12 cellular contexts compared by ENCODE assay signal in the genomic region with DNA sequence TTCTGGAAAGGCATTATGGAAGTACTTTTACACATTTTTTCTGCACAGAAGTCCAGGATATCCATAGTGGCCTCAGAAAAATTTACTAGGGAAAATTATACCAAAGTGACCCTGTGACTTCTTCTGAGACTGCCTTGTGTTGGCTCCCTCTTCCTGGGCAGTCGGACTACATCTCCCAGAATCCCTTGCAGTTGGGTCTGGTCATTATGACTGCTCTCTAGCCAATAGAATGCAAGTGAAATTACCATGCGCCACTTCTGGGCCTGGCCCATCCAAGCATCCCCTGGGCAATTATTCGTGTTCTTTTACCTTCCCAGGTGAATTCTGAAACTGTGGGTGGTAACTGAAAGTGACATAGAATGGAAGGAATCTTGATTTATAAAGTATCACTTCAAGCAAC.
DNase-seq lines count a peak whose midpoint lies in the region; ATAC-seq and TF ChIP-seq lines count a peak whose summit lies in the region.
"Had no signal": no experiment of that assay in that cellular context is flagged by ENCODE, and none has a peak within 500 bp of the region (broad histone marks: within the 10 kb centered on the region; RNA-seq: fewer than 3 reads in every experiment).

No MANE protein-coding gene starts in this region.

- H3K27ac Mint-ChIP-seq in activated CD8-positive, alpha-beta T cell treated with anti-CD3 and anti-CD28 coated beads for 36 hours, result no peak overlapping the region
- no peak overlapping the region for H3K27ac Mint-ChIP-seq in activated CD8-positive, alpha-beta T cell treated with anti-CD3 and anti-CD28 coated beads, Interleukin-2, amount 10 ng/mL, durations not matched to agents 7 days and 5 days
- H3K27ac Mint-ChIP-seq in T-cell, result no peak overlapping the region
- H3K27ac Mint-ChIP-seq: activated naive CD8-positive, alpha-beta T cell treated with anti-CD3 and anti-CD28 coated beads for 36 hours had no signal

- H3K27ac ChIP-seq in thyroid gland, result no peak overlapping the region
- H3K27ac ChIP-seq: ovary had no signal

- no peak overlapping the region for H3K4me3 Mint-ChIP-seq in activated CD8-positive, alpha-beta T cell treated with anti-CD3 and anti-CD28 coated beads for 36 hours
- no peak overlapping the region for H3K4me3 Mint-ChIP-seq in activated CD8-positive, alpha-beta T cell treated with anti-CD3 and anti-CD28 coated beads, Interleukin-2, amount 10 ng/mL, durations not matched to agents 7 days and 5 days
- H3K4me3 Mint-ChIP-seq in T-cell, result no peak overlapping the region
- H3K4me3 Mint-ChIP-seq: activated naive CD8-positive, alpha-beta T cell treated with anti-CD3 and anti-CD28 coated beads for 36 hours had no signal

- H3K36me3 ChIP-seq in thyroid gland, result no peaks in the 10 kb centered on the region
- H3K36me3 ChIP-seq: ovary had no signal

- H3K27me3 Mint-ChIP-seq in activated CD8-positive, alpha-beta T cell treated with anti-CD3 and anti-CD28 coated beads for 36 hours, result no peaks in the 10 kb centered on the region
- no peaks in the 10 kb centered on the region for H3K27me3 Mint-ChIP-seq in activated CD8-positive, alpha-beta T cell treated with anti-CD3 and anti-CD28 coated beads, Interleukin-2, amount 10 ng/mL, durations not matched to agents 7 days and 5 days (ENCODE audit: low read depth)
- H3K27me3 Mint-ChIP-seq in T-cell, result peaks cover 0 to 8% of the 10 kb centered on the region in 2 donors
- H3K27me3 Mint-ChIP-seq: activated naive CD8-positive, alpha-beta T cell treated with anti-CD3 and anti-CD28 coated beads for 36 hours had no signal

- CTCF ChIA-PET in activated CD8-positive, alpha-beta T cell treated with anti-CD3 and anti-CD28 coated beads for 36 hours (lab: Charles Lee), result no interaction called here
- CTCF ChIA-PET in activated CD8-positive, alpha-beta T cell treated with anti-CD3 and anti-CD28 coated beads, Interleukin-2, amount 10 ng/mL, durations not matched to agents 7 days and 5 days (lab: Charles Lee), result no interaction called here
- CTCF ChIA-PET in T-cell (lab: Charles Lee), result no interaction called here

- ATAC-seq in activated CD8-positive, alpha-beta T cell treated with anti-CD3 and anti-CD28 coated beads for 36 hours, result no peak
- no peak for ATAC-seq in activated CD8-positive, alpha-beta T cell treated with anti-CD3 and anti-CD28 coated beads, Interleukin-2, amount 10 ng/mL, durations not matched to agents 7 days and 5 days
- ATAC-seq in HG03095 (IDR thresholded peaks at IDR 0.05; ENCODE audit: unreplicated experiment) (peak; percentile 62), T-cell (replicated peaks in 1 of 4) (no peak)

- intact Hi-C loops in activated CD8-positive, alpha-beta T cell treated with anti-CD3 and anti-CD28 coated beads for 36 hours (cut with micrococcal nuclease), result no loop called here
- intact Hi-C loops in thyroid gland (cut with DNase I), result no loop called here

- peak; percentile 7 for DNase-seq in activated CD8-positive, alpha-beta T cell treated with anti-CD3 and anti-CD28 coated beads for 36 hours
- DNase-seq in activated CD8-positive, alpha-beta T cell treated with anti-CD3 and anti-CD28 coated beads, Interleukin-2, amount 10 ng/mL, durations not matched to agents 7 days and 5 days, result no peak
- peak; percentile 14 for DNase-seq in SW480 (ENCODE audit: low spot score)
- DNase-seq in thyroid gland, result peak; percentile 3 to 5
- DNase-seq in NCI-H2196 (lab: John Stamatoyannopoulos, UW; ENCODE audit: unreplicated experiment), result no peak
- DNase-seq in NCI-H446 treated with DMSO at 0.1 percent for 48 hours (lab: John Stamatoyannopoulos, UW), result no peak
- no peak for DNase-seq in T-cell
- DNase-seq: activated naive CD8-positive, alpha-beta T cell treated with anti-CD3 and anti-CD28 coated beads for 36 hours; AML-193; NCI-H2081 treated with DMSO at 0.1 percent for 48 hours; ovary had no signal

- H3K4me1 ChIP-seq in thyroid gland, result peaks cover 0 to 8% of the 10 kb centered on the region in 2 donors

- POLR2A ChIA-PET in activated CD8-positive, alpha-beta T cell treated with anti-CD3 and anti-CD28 coated beads for 36 hours (lab: Charles Lee), result no interaction called here
- POLR2A ChIA-PET in activated CD8-positive, alpha-beta T cell treated with anti-CD3 and anti-CD28 coated beads, Interleukin-2, amount 10 ng/mL, durations not matched to agents 7 days and 5 days (lab: Charles Lee), result no interaction called here
- POLR2A ChIA-PET in T-cell (lab: Charles Lee), result no interaction called here

- H3K4me3 ChIP-seq in thyroid gland (replicated peaks in 1 of 3), result no peak overlapping the region
- H3K4me3 ChIP-seq: ovary had no signal

- H3K9me3 ChIP-seq in thyroid gland, result no peaks in the 10 kb centered on the region
- H3K9me3 ChIP-seq: ovary had no signal

- no peaks in the 10 kb centered on the region for H3K4me1 Mint-ChIP-seq in activated CD8-positive, alpha-beta T cell treated with anti-CD3 and anti-CD28 coated beads for 36 hours (ENCODE audit: low read depth)
- H3K4me1 Mint-ChIP-seq in activated CD8-positive, alpha-beta T cell treated with anti-CD3 and anti-CD28 coated beads, Interleukin-2, amount 10 ng/mL, durations not matched to agents 7 days and 5 days (ENCODE audit: low read depth), result no peaks in the 10 kb centered on the region
- no peaks in the 10 kb centered on the region for H3K4me1 Mint-ChIP-seq in T-cell
- H3K4me1 Mint-ChIP-seq: activated naive CD8-positive, alpha-beta T cell treated with anti-CD3 and anti-CD28 coated beads for 36 hours had no signal

- H3K36me3 Mint-ChIP-seq in activated CD8-positive, alpha-beta T cell treated with anti-CD3 and anti-CD28 coated beads for 36 hours (ENCODE audit: low read depth), result no peaks in the 10 kb centered on the region
- H3K36me3 Mint-ChIP-seq in activated CD8-positive, alpha-beta T cell treated with anti-CD3 and anti-CD28 coated beads, Interleukin-2, amount 10 ng/mL, durations not matched to agents 7 days and 5 days (ENCODE audit: low read depth), result no peaks in the 10 kb centered on the region
- H3K36me3 Mint-ChIP-seq in T-cell, result no peaks in the 10 kb centered on the region
- H3K36me3 Mint-ChIP-seq: activated naive CD8-positive, alpha-beta T cell treated with anti-CD3 and anti-CD28 coated beads for 36 hours had no signal

- 40 to 63% methylated on average over 3 of the region's 3 CpGs for WGBS in thyroid gland, 2 donors

- peaks cover 2% of the 10 kb centered on the region for H3K9me3 Mint-ChIP-seq in activated CD8-positive, alpha-beta T cell treated with anti-CD3 and anti-CD28 coated beads for 36 hours
- no peaks in the 10 kb centered on the region for H3K9me3 Mint-ChIP-seq in activated CD8-positive, alpha-beta T cell treated with anti-CD3 and anti-CD28 coated beads, Interleukin-2, amount 10 ng/mL, durations not matched to agents 7 days and 5 days (ENCODE audit: insufficient read depth)
- peaks cover 3 to 4% (median 4%) of the 10 kb centered on the region in 3 donors for H3K9me3 Mint-ChIP-seq in T-cell
- H3K9me3 Mint-ChIP-seq: activated naive CD8-positive, alpha-beta T cell treated with anti-CD3 and anti-CD28 coated beads for 36 hours had no signal

- no peaks in the 10 kb centered on the region for H3K27me3 ChIP-seq in thyroid gland
- H3K27me3 ChIP-seq: ovary had no signal

- no peak for TF ChIP-seq POLR2A in thyroid gland (IDR thresholded peaks at IDR 0.05)

- TF ChIP-seq CTCF in activated CD8-positive, alpha-beta T cell treated with anti-CD3 and anti-CD28 coated beads for 36 hours (IDR thresholded peaks at IDR 0.05), result no peak
- no peak for TF ChIP-seq CTCF in thyroid gland (IDR thresholded peaks at IDR 0.05)

Comparison
In these comparisons a context has a peak if more than half of its experiments do, and no peak if none do; other contexts are left out.
1. DNase-seq: peak in activated CD8-positive, alpha-beta T cell treated with anti-CD3 and anti-CD28 coated beads for 36 hours (single experiment), SW480 (single experiment) and thyroid gland (2 of 2); none in activated CD8-positive, alpha-beta T cell treated with anti-CD3 and anti-CD28 coated beads, Interleukin-2, amount 10 ng/mL, durations not matched to agents 7 days and 5 days (single experiment), NCI-H2196 (single experiment), NCI-H446 treated with DMSO at 0.1 percent for 48 hours (single experiment) and T-cell (0 of 34).